In genomic region chr12:89882051-89882450, GRCh38 we compare ENCODE assay signal across 9 cellular contexts.
DNase-seq lines count a peak whose midpoint lies in the region; ATAC-seq, FAIRE-seq and TF ChIP-seq lines count a peak whose summit lies in the region.
"Had no signal": no experiment of that assay in that cellular context is flagged by ENCODE, and none has a peak within 500 bp of the region (broad histone marks: within the 10 kb centered on the region; RNA-seq: fewer than 3 reads in every experiment).

No MANE protein-coding gene starts in this region.

- peaks cover 26% of the 10 kb centered on the region for H3K4me1 ChIP-seq in Loucy (ENCODE audit: insufficient read depth, low read length, poor library complexity, severe bottlenecking)
- H3K4me1 ChIP-seq in adrenal gland (replicated peaks in 1 of 2), result no peaks in the 10 kb centered on the region
- H3K4me1 ChIP-seq in A673 (ENCODE audit: insufficient read depth, low read length, poor library complexity, severe bottlenecking), result peaks cover 23% of the 10 kb centered on the region

- ATAC-seq in GM21447 (IDR thresholded peaks at IDR 0.05; ENCODE audit: unreplicated experiment), result peak; percentile 37

- H4K20me1 ChIP-seq in Loucy (ENCODE audit: insufficient read depth, low read length, poor library complexity, severe bottlenecking), result no peaks in the 10 kb centered on the region

- H2AFZ ChIP-seq in Loucy (ENCODE audit: low read length), result peak overlapping the region; percentile 38; the same call in 1 of the 2 replicates

- POLR2A ChIA-PET in A673 (lab: Charles Lee; ENCODE audit: low non-redundant PET), result no interaction called here

- no peaks in the 10 kb centered on the region for H3K9me3 ChIP-seq in Loucy (ENCODE audit: insufficient read depth, low read depth, low read length)
- H3K9me3 ChIP-seq in adrenal gland (replicated peaks in 1 of 3), result no peaks in the 10 kb centered on the region
- H3K9me3 ChIP-seq in A673 (ENCODE audit: low read depth, low read length, poor library complexity, severe bottlenecking), result no peaks in the 10 kb centered on the region

- TF ChIP-seq POLR2A in GM12891 (IDR thresholded peaks at IDR 0.05; ENCODE audit: low read depth, low read length), result 0 out of 2 replicates have a peak, but pooled peaks have one; percentile 20
- TF ChIP-seq POLR2A in adrenal gland (IDR thresholded peaks at IDR 0.05), result no peak

- CTCF ChIA-PET in A673 (lab: Charles Lee), result no interaction called here

- H3K9me2 ChIP-seq in Loucy (replicated peaks; ENCODE audit: low read depth, low read length), result no peaks in the 10 kb centered on the region

- H3K27ac ChIP-seq in adrenal gland (no peak overlapping the region), A673 (ENCODE audit: low read depth, low read length, poor library complexity, severe bottlenecking) (no peak overlapping the region)

- no peak overlapping the region for H3K4me3 ChIP-seq in Loucy (ENCODE audit: low read length, poor library complexity, severe bottlenecking)
- no peak overlapping the region for H3K4me3 ChIP-seq in adrenal gland
- no peak overlapping the region for H3K4me3 ChIP-seq in A673 (ENCODE audit: low read depth, low read length, poor library complexity, severe bottlenecking)

- H3K36me3 ChIP-seq in Loucy (ENCODE audit: insufficient read depth, low read length) (no peaks in the 10 kb centered on the region), adrenal gland (replicated peaks in 1 of 2) (no peaks in the 10 kb centered on the region), A673 (ENCODE audit: insufficient read depth, low read length, poor library complexity, severe bottlenecking) (no peaks in the 10 kb centered on the region)

- TF ChIP-seq CTCF in Loucy (conservative IDR thresholded peaks at IDR 0.05; ENCODE audit: low read length) (no peak), adrenal gland (IDR thresholded peaks at IDR 0.05) (no peak), A673 (conservative IDR thresholded peaks at IDR 0.05; ENCODE audit: low read depth, low read length) (no peak)

- FAIRE-seq in GM12891 (lab: Jason Lieb, UNC), result peak; percentile 16

- DNase-seq in GM12891 (ENCODE audit: insufficient read length, low spot score), result no peak
- DNase-seq in medulla oblongata (ENCODE audit: extremely low spot score), result peak; percentile 16
- DNase-seq in adrenal gland, result no peak
- DNase-seq in NCI-H1105 treated with DMSO at 0.1 percent for 48 hours (lab: John Stamatoyannopoulos, UW), result no peak
- no peak for DNase-seq in A673 (ENCODE audit: low spot score)
- no peak for DNase-seq in SKM-1 treated with dmso at 0.1 percent for 144 hours (lab: John Stamatoyannopoulos, UW; ENCODE audit: unreplicated experiment)
- DNase-seq: cerebellar nuclear complex had no signal

- H3F3A ChIP-seq in Loucy (ENCODE audit: low read depth), result no peaks in the 10 kb centered on the region

- H3K27me3 ChIP-seq in Loucy (ENCODE audit: insufficient read depth, low read length, poor library complexity, severe bottlenecking) (no peaks in the 10 kb centered on the region), adrenal gland (no peaks in the 10 kb centered on the region), A673 (replicated peaks; ENCODE audit: insufficient read depth, low read depth, low read length, poor library complexity) (no peaks in the 10 kb centered on the region)

- peak overlapping the region; percentile 44 for H3K4me2 ChIP-seq in Loucy (ENCODE audit: low read depth, low read length, poor library complexity, severe bottlenecking)

- BruUV-seq in A673 (replicated peaks; lab: Mats Ljungman, UMichigan), result no TSS peak

- H3K9ac ChIP-seq in Loucy (ENCODE audit: low read depth, low read length, poor library complexity, severe bottlenecking), result no peak overlapping the region

- intact Hi-C loops in adrenal gland (cut with DNase I), result no loop called here
- intact Hi-C loops in A673 (cut with micrococcal nuclease; ENCODE audit: unreplicated experiment), result no loop called here

- H3K79me2 ChIP-seq in Loucy (ENCODE audit: insufficient read depth, low read length), result no peaks in the 10 kb centered on the region

TF ChIP-seq in GM12891, 5 proteins besides CTCF, POLR2A, EP300 and RAD21:
- TF ChIP-seq PAX5 (IDR thresholded peaks at IDR 0.05; ENCODE audit: insufficient read depth, low read length, severe bottlenecking), result no peak
- peak; percentile 89 for TF ChIP-seq SPI1 (IDR thresholded peaks at IDR 0.05; ENCODE audit: low read depth, low read length)
